In genomic region chr18:12408247-12408869, GRCh38 we compare ENCODE assay signal across 8 cellular contexts. TPM values are rescaled to one million over a fixed set of nuclear protein-coding genes. Genes with fewer than 3 reads are reported as not detected.
DNase-seq lines count a peak whose midpoint lies in the region; ATAC-seq and TF ChIP-seq lines count a peak whose summit lies in the region.

No MANE protein-coding gene starts in this region.

- H3K27ac ChIP-seq in HL-60 (replicated peaks) = no peak overlapping the region

- peak overlapping the region; percentile 72 for H3K27ac Mint-ChIP-seq in activated naive CD8-positive, alpha-beta T cell treated with anti-CD3 and anti-CD28 coated beads, Interleukin-2, amount 50 U/mL, for 24 hours

- no peaks in the 10 kb centered on the region for H3K36me3 Mint-ChIP-seq in activated naive CD8-positive, alpha-beta T cell treated with anti-CD3 and anti-CD28 coated beads, Interleukin-2, amount 50 U/mL, for 24 hours (ENCODE audit: low read depth)

- TF ChIP-seq CTCF in HL-60 (IDR thresholded peaks at IDR 0.05; ENCODE audit: insufficient read depth, low read length) = no peak

- H3K27me3 Mint-ChIP-seq in activated naive CD8-positive, alpha-beta T cell treated with anti-CD3 and anti-CD28 coated beads, Interleukin-2, amount 50 U/mL, for 24 hours = peaks cover 35% of the 10 kb centered on the region

- ATAC-seq in activated naive CD8-positive, alpha-beta T cell treated with anti-CD3 and anti-CD28 coated beads, Interleukin-2, amount 50 U/mL, for 24 hours = peak; percentile 11
- ATAC-seq in HG02571 (IDR thresholded peaks at IDR 0.05; ENCODE audit: unreplicated experiment) = no peak

- H3K4me2 ChIP-seq in skeletal muscle satellite cell (ENCODE audit: low read length) = peak overlapping the region; percentile 87

- peaks cover 45% of the 10 kb centered on the region for H3K27me3 ChIP-seq in HL-60 (ENCODE audit: insufficient read depth, poor library complexity, severe bottlenecking)
- peaks cover 2% of the 10 kb centered on the region for H3K27me3 ChIP-seq in skeletal muscle satellite cell (ENCODE audit: control insufficient read depth, insufficient read depth, low read length)

- H3K9me3 ChIP-seq in skeletal muscle satellite cell (replicated peaks; ENCODE audit: low read length) = no peaks in the 10 kb centered on the region

- DNase-seq in NCI-H1092 treated with DMSO at 0.1 percent for 48 hours (lab: John Stamatoyannopoulos, UW) (peak; percentile 18), NCI-H1092 (lab: John Stamatoyannopoulos, UW) (no peak), HL-60 (ENCODE audit: low read depth in 1 of 2, low spot score in 1 of 2) (no peak), MV-4-11 (lab: John Stamatoyannopoulos, UW) (no peak)
- peak; percentile 28 for DNase-seq in activated naive CD8-positive, alpha-beta T cell treated with anti-CD3 and anti-CD28 coated beads, Interleukin-2, amount 50 U/mL, for 24 hours

- H3K9ac ChIP-seq in skeletal muscle satellite cell (ENCODE audit: low read depth, low read length) = peak overlapping the region; percentile 85

- H3K36me3 ChIP-seq in skeletal muscle satellite cell (ENCODE audit: insufficient read depth, low read length) = no peaks in the 10 kb centered on the region

- peaks cover 31% of the 10 kb centered on the region for H3K4me1 Mint-ChIP-seq in activated naive CD8-positive, alpha-beta T cell treated with anti-CD3 and anti-CD28 coated beads, Interleukin-2, amount 50 U/mL, for 24 hours

- no peaks in the 10 kb centered on the region for H3K9me3 Mint-ChIP-seq in activated naive CD8-positive, alpha-beta T cell treated with anti-CD3 and anti-CD28 coated beads, Interleukin-2, amount 50 U/mL, for 24 hours

- H3K4me3 Mint-ChIP-seq in activated naive CD8-positive, alpha-beta T cell treated with anti-CD3 and anti-CD28 coated beads, Interleukin-2, amount 50 U/mL, for 24 hours = peak overlapping the region; percentile 88

- H3K4me3 ChIP-seq in HL-60 (replicated peaks; ENCODE audit: insufficient read depth, low read length) (peak overlapping the region; percentile 45), iPS-11a (ENCODE audit: low read depth, low read length) (peak overlapping the region; percentile 34), skeletal muscle satellite cell (ENCODE audit: low read length) (peak overlapping the region; percentile 73)

- peaks cover 25% of the 10 kb centered on the region for H3K4me1 ChIP-seq in skeletal muscle satellite cell (ENCODE audit: control insufficient read depth, insufficient read depth, low read length)

RNA-seq across cellular contexts. Expression of gene PRELID3A, which starts 0.6 kb away (rescaled TPM):
- total RNA-seq in skeletal muscle satellite cell (2012; rRNA removed) = 2.0 and 3.3 TPM in 2 replicates

RNA-seq across cellular contexts. Expression of gene AFG3L2, which starts 31.3 kb away (rescaled TPM):
- 40.0 and 61.6 TPM in 2 replicates for total RNA-seq in skeletal muscle satellite cell (2012; rRNA removed)

Comparison
In these comparisons a context has a peak if more than half of its experiments do, and no peak if none do; other contexts are left out.
1. DNase-seq: peak in NCI-H1092 treated with DMSO at 0.1 percent for 48 hours (single experiment) and activated naive CD8-positive, alpha-beta T cell treated with anti-CD3 and anti-CD28 coated beads, Interleukin-2, amount 50 U/mL, for 24 hours (single experiment); none in NCI-H1092 (single experiment), HL-60 (0 of 2) and MV-4-11 (single experiment).
2. Peak in every context shown above with its lines, with median percentiles within 50 percentile points of each other: H3K4me3 ChIP-seq.